Comparison of ENCODE assay signal across 29 cellular contexts in genomic region chr1:216898801-216899200, GRCh38.
"Had no signal": no experiment of that assay in that cellular context is flagged by ENCODE, and none has a peak within 500 bp of the region (broad histone marks: within the 10 kb centered on the region; RNA-seq: fewer than 3 reads in every experiment).

No MANE protein-coding gene starts in this region.

- FAIRE-seq: colon, kidney, urothelium cell line had no signal

- H3K27ac ChIP-seq: esophagus muscularis mucosa, neural progenitor cell, parathyroid adenoma, right atrium auricular region, testis, tibial artery, upper lobe of left lung had no signal

- H3K9me3 ChIP-seq: esophagus muscularis mucosa, right atrium auricular region, testis, tibial artery, upper lobe of left lung had no signal

- H3K27me3 ChIP-seq: esophagus muscularis mucosa, neural progenitor cell, right atrium auricular region, testis, upper lobe of left lung had no signal

- H2AFZ ChIP-seq: neural progenitor cell, parathyroid adenoma had no signal

- H3K4me2 ChIP-seq: neural progenitor cell, smooth muscle cell had no signal

- H3K4me1 ChIP-seq: parathyroid adenoma, testis, tibial artery, upper lobe of left lung had no signal

- ATAC-seq: left lobe of liver; naive thymus-derived CD4-positive, alpha-beta T cell; sciatic nerve; stimulated activated effector memory CD8-positive, alpha-beta T cell treated with anti-CD3 and anti-CD28 coated beads, Interleukin-12 subunit alpha, Interleukin-12 subunit beta, amount 100 ng/mL, for 72 hours had no signal

- H3K36me3 ChIP-seq: esophagus muscularis mucosa, neural progenitor cell, right atrium auricular region, tibial artery, upper lobe of left lung had no signal

- DNase-seq: dorsolateral prefrontal cortex; effector CD4-positive, alpha-beta T cell; foreskin melanocyte; glutamatergic neuron; hypothalamus; immature natural killer cell; kidney; mesenchymal stem cell; midbrain; naive thymus-derived CD4-positive, alpha-beta T cell; stimulated activated CD4-positive, alpha-beta T cell treated with anti-CD3 and anti-CD28 coated beads, Interleukin-12 subunit alpha, Interleukin-12 subunit beta, amount 100 ng/mL, for 4 hours; stimulated activated CD4-positive, alpha-beta T cell treated with anti-CD3 and anti-CD28 coated beads, Interleukin-1b, Interleukin-23, amount 100 ng/mL, for 48 hours; stimulated activated CD4-positive, alpha-beta T cell treated with anti-CD3 and anti-CD28 coated beads, Interleukin-4, amount 100 ng/mL, for 1 hour; stimulated activated naive CD4-positive, alpha-beta T cell treated with Interleukin-2 at 50 U/mL for 16 hours; substantia nigra; testis; tibial artery; upper lobe of left lung had no signal

- H3K4me3 ChIP-seq: dorsolateral prefrontal cortex, esophagus muscularis mucosa, lung, neural progenitor cell, right atrium auricular region, smooth muscle cell, testis, tibial artery, upper lobe of left lung had no signal

- H3K9ac ChIP-seq: neural progenitor cell, parathyroid adenoma had no signal
